In genomic region chr9:118829334-118829733, GRCh38 we compare ENCODE assay signal across 10 cellular contexts.
DNase-seq lines count a peak whose midpoint lies in the region; ATAC-seq and TF ChIP-seq lines count a peak whose summit lies in the region.
"Had no signal": no experiment of that assay in that cellular context is flagged by ENCODE, and none has a peak within 500 bp of the region (broad histone marks: within the 10 kb centered on the region; RNA-seq: fewer than 3 reads in every experiment).

No MANE protein-coding gene starts in this region.

- no peaks in the 10 kb centered on the region for H3K36me3 Mint-ChIP-seq in nephron (ENCODE audit: low read depth)

- in situ Hi-C loops in Caki2 (cut with HindIII; ENCODE audit: low pct_unique_long_range_greater_than_20kb, low sequenced_read_pairs): no loop called here

- no peak overlapping the region for H3K4me3 Mint-ChIP-seq in nephron
- H3K4me3 Mint-ChIP-seq: activated CD4-positive, alpha-beta T cell treated with anti-CD3 and anti-CD28 coated beads, Interleukin-2, amount 10 ng/mL, durations not matched to agents 7 days and 5 days had no signal

- no peaks in the 10 kb centered on the region for H3K27me3 Mint-ChIP-seq in nephron (ENCODE audit: low read depth)
- H3K27me3 Mint-ChIP-seq: activated CD4-positive, alpha-beta T cell treated with anti-CD3 and anti-CD28 coated beads, Interleukin-2, amount 10 ng/mL, durations not matched to agents 7 days and 5 days had no signal

- no peak overlapping the region for H3K27ac Mint-ChIP-seq in nephron
- H3K27ac Mint-ChIP-seq: activated CD4-positive, alpha-beta T cell treated with anti-CD3 and anti-CD28 coated beads, Interleukin-2, amount 10 ng/mL, durations not matched to agents 7 days and 5 days had no signal

- no peaks in the 10 kb centered on the region for H3K9me3 Mint-ChIP-seq in nephron
- H3K9me3 Mint-ChIP-seq: activated CD4-positive, alpha-beta T cell treated with anti-CD3 and anti-CD28 coated beads, Interleukin-2, amount 10 ng/mL, durations not matched to agents 7 days and 5 days had no signal

- H3K4me3 ChIP-seq in choroid plexus epithelial cell (ENCODE audit: low read depth, low read length): no peak overlapping the region
- H3K4me3 ChIP-seq: spleen had no signal

- TF ChIP-seq CTCF in choroid plexus epithelial cell (conservative IDR thresholded peaks at IDR 0.05; ENCODE audit: low read depth, low read length): no peak
- TF ChIP-seq CTCF in nephron (IDR thresholded peaks at IDR 0.05; ENCODE audit: unreplicated experiment in 3 of 3): peak; percentile 55 to 57 (median 56)
- TF ChIP-seq CTCF in GM10266 (IDR thresholded peaks at IDR 0.05; ENCODE audit: control insufficient read depth, insufficient read depth, low read depth, missing control alignments): no peak

- ATAC-seq in GM21528 (IDR thresholded peaks at IDR 0.05; ENCODE audit: low FRiP score, unreplicated experiment): no peak
- ATAC-seq in HG03025 (IDR thresholded peaks at IDR 0.05; ENCODE audit: low FRiP score, unreplicated experiment): no peak

- H3K4me1 Mint-ChIP-seq in nephron: no peaks in the 10 kb centered on the region
- H3K4me1 Mint-ChIP-seq: activated CD4-positive, alpha-beta T cell treated with anti-CD3 and anti-CD28 coated beads, Interleukin-2, amount 10 ng/mL, durations not matched to agents 7 days and 5 days had no signal

- peak; percentile 34 for DNase-seq in Caki2 (ENCODE audit: low read depth)
- DNase-seq in LHCN-M2 (ENCODE audit: low read depth): peak; percentile 31
- DNase-seq in choroid plexus epithelial cell (ENCODE audit: low read depth): peak; percentile 2
- no peak for DNase-seq in GM10266 (ENCODE audit: extremely low spot score)
- no peak for DNase-seq in effector CD4-positive, alpha-beta T cell
- DNase-seq: activated CD4-positive, alpha-beta T cell treated with anti-CD3 and anti-CD28 coated beads, Interleukin-2, amount 10 ng/mL, durations not matched to agents 7 days and 5 days; spleen had no signal

Comparison
In these comparisons a context has a peak if more than half of its experiments do, and no peak if none do; other contexts are left out.
1. DNase-seq: peak in Caki2 (single experiment), LHCN-M2 (single experiment) and choroid plexus epithelial cell (single experiment); none in GM10266 (single experiment) and effector CD4-positive, alpha-beta T cell (single experiment).
2. CTCF ChIP-seq: peak in nephron (3 of 3); none in choroid plexus epithelial cell (single experiment) and GM10266 (single experiment).